ENCODE assay signal across 8 cellular contexts in genomic region chr14:55128386-55129085, GRCh38. TPM values are rescaled to one million over a fixed set of nuclear protein-coding genes. Genes with fewer than 3 reads are reported as not detected.
DNase-seq lines count a peak whose midpoint lies in the region; ATAC-seq and TF ChIP-seq lines count a peak whose summit lies in the region.

No MANE protein-coding gene starts in this region.

- TF ChIP-seq CTCF in body of pancreas (IDR thresholded peaks at IDR 0.05) (no peak), upper lobe of right lung (IDR thresholded peaks at IDR 0.05) (no peak)

- H3K27me3 ChIP-seq in body of pancreas (no peaks in the 10 kb centered on the region), upper lobe of right lung (no peaks in the 10 kb centered on the region)

- no peaks in the 10 kb centered on the region for H3K36me3 ChIP-seq in body of pancreas (replicated peaks in 1 of 2; ENCODE audit: insufficient read depth in 1 of 2, low read depth in 2 of 2)
- H3K36me3 ChIP-seq in upper lobe of right lung = peaks cover 18% of the 10 kb centered on the region

- H3K4me3 ChIP-seq in body of pancreas = peak overlapping the region; percentile 31 to 57
- H3K4me3 ChIP-seq in upper lobe of right lung = peak overlapping the region; percentile 82

- H3K27me3 Mint-ChIP-seq in activated naive CD4-positive, alpha-beta T cell treated with anti-CD3 and anti-CD28 coated beads, Interleukin-2, amount 10 ng/mL, durations not matched to agents 7 days and 5 days = peaks cover 60% of the 10 kb centered on the region
- peaks cover 3% of the 10 kb centered on the region for H3K27me3 Mint-ChIP-seq in memory B cell

- TF ChIP-seq POLR2A in body of pancreas (IDR thresholded peaks at IDR 0.05) = peak in 2 of 3 donors; percentile 41 to 55

- peaks cover 33% of the 10 kb centered on the region for H3K4me1 ChIP-seq in body of pancreas
- peaks cover 55% of the 10 kb centered on the region for H3K4me1 ChIP-seq in upper lobe of right lung

- peaks cover 15% of the 10 kb centered on the region for H3K36me3 Mint-ChIP-seq in activated naive CD4-positive, alpha-beta T cell treated with anti-CD3 and anti-CD28 coated beads, Interleukin-2, amount 10 ng/mL, durations not matched to agents 7 days and 5 days
- no peaks in the 10 kb centered on the region for H3K36me3 Mint-ChIP-seq in memory B cell

- no peak for DNase-seq in activated naive CD4-positive, alpha-beta T cell treated with anti-CD3 and anti-CD28 coated beads, Interleukin-2, amount 10 ng/mL, durations not matched to agents 7 days and 5 days
- DNase-seq in activated naive CD4-positive, alpha-beta T cell treated with anti-CD3 and anti-CD28 coated beads, Interleukin-2, amount 50 U/mL, for 16 hours = no peak
- DNase-seq in body of pancreas (no peak), memory B cell (ENCODE audit: low spot score in 2 of 2) (no peak), upper lobe of right lung (no peak), NCI-H446 treated with DMSO at 0.1 percent for 48 hours (lab: John Stamatoyannopoulos, UW) (no peak), SIG-M5 treated with dmso at 0.1 percent for 504 hours (lab: John Stamatoyannopoulos, UW; ENCODE audit: unreplicated experiment) (no peak), DMS153 (lab: John Stamatoyannopoulos, UW) (no peak)

- intact Hi-C loops in body of pancreas (cut with DNase I) (no loop called here), upper lobe of right lung (cut with DNase I) (no loop called here)

- no peak for ATAC-seq in body of pancreas
- ATAC-seq in memory B cell (ENCODE audit: low read depth) = no peak
- no peak for ATAC-seq in upper lobe of right lung

- H3K9me3 ChIP-seq in body of pancreas (no peaks in the 10 kb centered on the region), upper lobe of right lung (no peaks in the 10 kb centered on the region)

- CTCF ChIA-PET in activated naive CD4-positive, alpha-beta T cell treated with anti-CD3 and anti-CD28 coated beads, Interleukin-2, amount 10 ng/mL, durations not matched to agents 7 days and 5 days (lab: Charles Lee) = no interaction called here

- H3K27ac Mint-ChIP-seq in activated naive CD4-positive, alpha-beta T cell treated with anti-CD3 and anti-CD28 coated beads, Interleukin-2, amount 10 ng/mL, durations not matched to agents 7 days and 5 days = no peak overlapping the region
- peak overlapping the region; percentile 79 for H3K27ac Mint-ChIP-seq in memory B cell

- H3K4me3 Mint-ChIP-seq in activated naive CD4-positive, alpha-beta T cell treated with anti-CD3 and anti-CD28 coated beads, Interleukin-2, amount 10 ng/mL, durations not matched to agents 7 days and 5 days = peak overlapping the region; percentile 78
- H3K4me3 Mint-ChIP-seq in memory B cell = peak overlapping the region; percentile 91

- H3K4me1 Mint-ChIP-seq in activated naive CD4-positive, alpha-beta T cell treated with anti-CD3 and anti-CD28 coated beads, Interleukin-2, amount 10 ng/mL, durations not matched to agents 7 days and 5 days = peaks cover 55% of the 10 kb centered on the region
- H3K4me1 Mint-ChIP-seq in memory B cell = peaks cover 6% of the 10 kb centered on the region

- H3K27ac ChIP-seq in body of pancreas = peak overlapping the region; percentile 83 to 91 (median 88)
- peak overlapping the region; percentile 95 for H3K27ac ChIP-seq in upper lobe of right lung

- WGBS in body of pancreas, 2 donors = 21% methylated on average over 13 to 15 of the region's 20 CpGs

- H3K9me3 Mint-ChIP-seq in activated naive CD4-positive, alpha-beta T cell treated with anti-CD3 and anti-CD28 coated beads, Interleukin-2, amount 10 ng/mL, durations not matched to agents 7 days and 5 days = no peaks in the 10 kb centered on the region
- H3K9me3 Mint-ChIP-seq in memory B cell = no peaks in the 10 kb centered on the region

RNA-seq across cellular contexts. Expression of gene LGALS3, which starts 0.5 kb away (rescaled TPM):
- total RNA-seq in body of pancreas (100 to 1,000 TPM in 1 of 2 donors, 10 to 100 TPM in 1; 53.4 to 145 TPM), upper lobe of right lung (351 TPM)
